ENCODE assay signal across 8 cellular contexts in genomic region chr1:44029911-44030605, GRCh38. TPM values are rescaled to one million over a fixed set of nuclear protein-coding genes. Genes with fewer than 3 reads are reported as not detected.
A peak's percentile ranks its signal among the peaks of the same experiment; 100 is the strongest.
DNase-seq lines count a peak whose midpoint lies in the region; TF ChIP-seq lines count a peak whose summit lies in the region.

No MANE protein-coding gene starts in this region.

- H3K9me3 ChIP-seq in tibial nerve, result no peaks in the 10 kb centered on the region

- H3K36me3 ChIP-seq in tibial nerve, result no peaks in the 10 kb centered on the region

- H3K27ac Mint-ChIP-seq in HFFc6, result peak overlapping the region; percentile 94
- peak overlapping the region; percentile 99 for H3K27ac Mint-ChIP-seq in activated naive CD8-positive, alpha-beta T cell treated with anti-CD3 and anti-CD28 coated beads for 36 hours

- TF ChIP-seq POLR2A in GM10847 (IDR thresholded peaks at IDR 0.05; ENCODE audit: extremely low read depth, insufficient read length) (peak; percentile 12), tibial nerve (IDR thresholded peaks at IDR 0.05) (peak in 1 of 2 donors; percentile 54)

- DNase-seq in HFFc6, result peak; percentile 78
- peak; percentile 94 for DNase-seq in NAMALWA (ENCODE audit: low spot score)
- peak; percentile 86 for DNase-seq in SKM-1 treated with dmso at 0.1 percent for 144 hours (lab: John Stamatoyannopoulos, UW; ENCODE audit: unreplicated experiment)
- peak; percentile 92 for DNase-seq in activated naive CD8-positive, alpha-beta T cell treated with anti-CD3 and anti-CD28 coated beads for 36 hours
- peak; percentile 95 for DNase-seq in cardiac septum (ENCODE audit: low spot score)
- DNase-seq in pons (ENCODE audit: low spot score), result peak; percentile 92
- peak; percentile 74 to 85 for DNase-seq in tibial nerve (ENCODE audit: low spot score in 2 of 2)

- peak overlapping the region; percentile 58 to 90 (median 84) for H3K27ac ChIP-seq in tibial nerve

- peaks cover 34% of the 10 kb centered on the region for H3K4me1 Mint-ChIP-seq in HFFc6 (ENCODE audit: low read depth)
- H3K4me1 Mint-ChIP-seq in activated naive CD8-positive, alpha-beta T cell treated with anti-CD3 and anti-CD28 coated beads for 36 hours, result peaks cover 23% of the 10 kb centered on the region

- peaks cover 3% of the 10 kb centered on the region for H3K27me3 Mint-ChIP-seq in HFFc6 (ENCODE audit: insufficient read depth)
- no peaks in the 10 kb centered on the region for H3K27me3 Mint-ChIP-seq in activated naive CD8-positive, alpha-beta T cell treated with anti-CD3 and anti-CD28 coated beads for 36 hours

- peak overlapping the region; percentile 98 for H3K4me3 Mint-ChIP-seq in HFFc6
- peak overlapping the region; percentile 98 for H3K4me3 Mint-ChIP-seq in activated naive CD8-positive, alpha-beta T cell treated with anti-CD3 and anti-CD28 coated beads for 36 hours

- no peak for TF ChIP-seq CTCF in HFFc6 (IDR thresholded peaks at IDR 0.05)
- TF ChIP-seq CTCF in tibial nerve (IDR thresholded peaks at IDR 0.05), result peak in 1 of 5 experiments; percentile 16

- TF ChIP-seq EP300 in tibial nerve (IDR thresholded peaks at IDR 0.05), result peak; percentile 17 to 44

- WGBS in tibial nerve, 2 donors, result 1 to 2% methylated on average over 16 to 46 of the region's 75 CpGs

- H3K4me3 ChIP-seq in tibial nerve, result peak overlapping the region; percentile 56 to 81 (median 70)

- peaks cover 0 to 34% (median 11%) of the 10 kb centered on the region in 4 donors for H3K4me1 ChIP-seq in tibial nerve

- no peaks in the 10 kb centered on the region for H3K27me3 ChIP-seq in tibial nerve

- intact Hi-C loops in cardiac septum (cut with DNase I), result loop anchor here (5.0 to 10.0 kb wide), 2 partner anchors 83 to 495 kb away; partner anchors contain the start of genes IPO13 and PTPRF

- H3K9me3 Mint-ChIP-seq in HFFc6, result no peaks in the 10 kb centered on the region
- no peaks in the 10 kb centered on the region for H3K9me3 Mint-ChIP-seq in activated naive CD8-positive, alpha-beta T cell treated with anti-CD3 and anti-CD28 coated beads for 36 hours

- H3K36me3 Mint-ChIP-seq in HFFc6 (ENCODE audit: low read depth), result no peaks in the 10 kb centered on the region; the same call in 1 of the 2 replicates
- H3K36me3 Mint-ChIP-seq in activated naive CD8-positive, alpha-beta T cell treated with anti-CD3 and anti-CD28 coated beads for 36 hours, result peaks cover 9% of the 10 kb centered on the region

RNA-seq across cellular contexts. Expression of gene SLC6A9, which starts 1.2 kb away (rescaled TPM):
- total RNA-seq in HFFc6 (2021; fragmentation: NEBNext Ultra II Directional; extraction: Animal tissue kit (Norgen Biotek cat#: 25700)), result 10 to 100 TPM in 2 of 6 experiments, 1 to 10 TPM in 4; 8.3 to 11.0 (median 9.3) TPM
- 10 to 100 TPM; 13.5 to 14.8 TPM for total RNA-seq in activated naive CD8-positive, alpha-beta T cell treated with anti-CD3 and anti-CD28 coated beads for 36 hours
- total RNA-seq in cardiac septum (1.8 TPM), tibial nerve (1 to 10 TPM in 1 of 4 donors, under 1 TPM in 3; 0.42 to 1.8 (median 0.83) TPM)

RNA-seq across cellular contexts. Expression of gene CCDC24, which starts 38.7 kb away (rescaled TPM):
- 1 to 10 TPM; 5.6 to 7.7 (median 6.5) TPM for total RNA-seq in HFFc6 (2021; fragmentation: NEBNext Ultra II Directional; extraction: Animal tissue kit (Norgen Biotek cat#: 25700))
- 1 to 10 TPM; 1.0 to 1.5 TPM for total RNA-seq in activated naive CD8-positive, alpha-beta T cell treated with anti-CD3 and anti-CD28 coated beads for 36 hours
- total RNA-seq in cardiac septum (1.9 TPM), tibial nerve (10 to 100 TPM in 1 of 4 donors, 1 to 10 TPM in 3; 5.4 to 18.8 (median 8.9) TPM)

RNA-seq across cellular contexts. Expression of gene B4GALT2, which starts 51.0 kb away (rescaled TPM):
- total RNA-seq in HFFc6 (2021; fragmentation: NEBNext Ultra II Directional; extraction: Animal tissue kit (Norgen Biotek cat#: 25700)), result 100 to 1,000 TPM in 2 of 6 experiments, 10 to 100 TPM in 4; 87.8 to 107 (median 98.8) TPM
- 10 to 100 TPM; 38.5 to 41.6 TPM for total RNA-seq in activated naive CD8-positive, alpha-beta T cell treated with anti-CD3 and anti-CD28 coated beads for 36 hours
- total RNA-seq in cardiac septum (44.3 TPM), tibial nerve (10 to 100 TPM; 15.5 to 49.8 (median 21.1) TPM)

RNA-seq across cellular contexts. Expression of gene ATP6V0B, which starts 55.3 kb away (rescaled TPM):
- total RNA-seq in HFFc6 (2021; fragmentation: NEBNext Ultra II Directional; extraction: Animal tissue kit (Norgen Biotek cat#: 25700)), result 100 to 1,000 TPM; 145 to 191 (median 155) TPM
- total RNA-seq in activated naive CD8-positive, alpha-beta T cell treated with anti-CD3 and anti-CD28 coated beads for 36 hours, result 100 to 1,000 TPM; 116 to 122 TPM
- total RNA-seq in cardiac septum, result 81.6 TPM
- 100 to 1,000 TPM; 101 to 132 (median 113) TPM for total RNA-seq in tibial nerve

Comparison
In these comparisons a context has a peak if more than half of its experiments do, and no peak if none do; other contexts are left out.
1. Peak in every context shown above with its lines: DNase-seq, H3K4me3 ChIP-seq and H3K27ac ChIP-seq.